Comparison of ENCODE assay signal across 18 cellular contexts in the genomic region with DNA sequence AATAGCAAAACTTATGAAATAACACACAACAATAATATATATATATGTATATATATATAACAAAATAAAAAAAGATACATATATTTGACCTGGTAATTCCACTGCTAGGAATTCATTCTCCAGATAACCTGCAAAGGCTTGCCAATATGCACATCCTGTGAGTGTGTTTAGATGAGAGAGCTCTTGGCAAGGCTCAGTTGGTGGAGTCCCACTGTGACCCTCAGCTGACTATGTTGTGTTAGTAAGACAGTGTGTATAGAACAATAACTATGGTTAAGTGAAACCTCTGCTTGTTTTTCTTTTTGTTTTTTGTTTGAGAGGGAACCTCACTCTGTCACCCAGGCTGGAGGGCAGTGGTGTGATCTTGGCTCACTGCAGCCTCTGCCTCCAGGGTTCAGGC.
"Had no signal": no experiment of that assay in that cellular context is flagged by ENCODE, and none has a peak within 500 bp of the region (broad histone marks: within the 10 kb centered on the region; RNA-seq: fewer than 3 reads in every experiment).

No MANE protein-coding gene starts in this region.

- H3K4me3 ChIP-seq: heart left ventricle, pancreas, tibial artery, vagina had no signal

- H3K4me3 Mint-ChIP-seq: activated CD4-positive, alpha-beta memory T cell treated with anti-CD3 and anti-CD28 coated beads, Interleukin-2, amount 10 ng/mL, durations not matched to agents 7 days and 5 days; activated CD4-positive, alpha-beta T cell treated with anti-CD3 and anti-CD28 coated beads for 36 hours; dendritic cell treated with granulocyte-macrophage colony-stimulating factor and Interleukin-4, amounts not matched to agents 40 ng/mL and 50 ng/mL, for 4 days; endodermal cell; memory B cell; stimulated activated memory B cell treated with anti-CD40 and anti-IgM and Interleukin-4, amounts not matched to agents 10 μg/mL and 1 μg/mL and 100 μg/mL, for 72 hours; T-cell had no signal

- H3K9me3 Mint-ChIP-seq: activated CD4-positive, alpha-beta memory T cell treated with anti-CD3 and anti-CD28 coated beads, Interleukin-2, amount 10 ng/mL, durations not matched to agents 7 days and 5 days; T-cell had no signal

- H3K27me3 Mint-ChIP-seq: activated CD4-positive, alpha-beta memory T cell treated with anti-CD3 and anti-CD28 coated beads, Interleukin-2, amount 10 ng/mL, durations not matched to agents 7 days and 5 days; activated CD4-positive, alpha-beta T cell treated with anti-CD3 and anti-CD28 coated beads for 36 hours; dendritic cell treated with granulocyte-macrophage colony-stimulating factor and Interleukin-4, amounts not matched to agents 40 ng/mL and 50 ng/mL, for 4 days; memory B cell; stimulated activated memory B cell treated with anti-CD40 and anti-IgM and Interleukin-4, amounts not matched to agents 10 μg/mL and 1 μg/mL and 100 μg/mL, for 72 hours had no signal

- DNase-seq: activated CD4-positive, alpha-beta memory T cell treated with anti-CD3 and anti-CD28 coated beads, Interleukin-2, amount 10 ng/mL, durations not matched to agents 7 days and 5 days; activated CD4-positive, alpha-beta T cell treated with anti-CD3 and anti-CD28 coated beads for 36 hours; activated gamma-delta T cell; activated T-cell treated with anti-CD3 and anti-CD28 coated beads, Interleukin-2, amount 50 U/mL, for 48 hours; central memory CD4-positive, alpha-beta T cell; endodermal cell; foreskin keratinocyte; heart left ventricle; pancreas; retina; small intestine; T-cell; tibial artery; WERI-Rb-1 had no signal

- ATAC-seq: activated CD4-positive, alpha-beta T cell treated with anti-CD3 and anti-CD28 coated beads for 36 hours; foreskin keratinocyte; pancreas; stimulated activated memory B cell treated with anti-CD40 and anti-IgM and Interleukin-4, amounts not matched to agents 10 μg/mL and 1 μg/mL and 100 μg/mL, for 72 hours; T-cell had no signal

- H3K27ac Mint-ChIP-seq: activated CD4-positive, alpha-beta memory T cell treated with anti-CD3 and anti-CD28 coated beads, Interleukin-2, amount 10 ng/mL, durations not matched to agents 7 days and 5 days; activated CD4-positive, alpha-beta T cell treated with anti-CD3 and anti-CD28 coated beads for 36 hours; dendritic cell treated with granulocyte-macrophage colony-stimulating factor and Interleukin-4, amounts not matched to agents 40 ng/mL and 50 ng/mL, for 4 days; endodermal cell; memory B cell; stimulated activated memory B cell treated with anti-CD40 and anti-IgM and Interleukin-4, amounts not matched to agents 10 μg/mL and 1 μg/mL and 100 μg/mL, for 72 hours; T-cell had no signal

- H3K4me1 Mint-ChIP-seq: endodermal cell; stimulated activated memory B cell treated with anti-CD40 and anti-IgM and Interleukin-4, amounts not matched to agents 10 μg/mL and 1 μg/mL and 100 μg/mL, for 72 hours had no signal
